Comparison of ENCODE assay signal across 10 cellular contexts in genomic region chr13:43804461-43805070, GRCh38. TPM values are rescaled to one million over a fixed set of nuclear protein-coding genes. Genes with fewer than 3 reads are reported as not detected.
A peak's percentile ranks its signal among the peaks of the same experiment; 100 is the strongest.
DNase-seq lines count a peak whose midpoint lies in the region; ATAC-seq and TF ChIP-seq lines count a peak whose summit lies in the region.
"Had no signal": no experiment of that assay in that cellular context is flagged by ENCODE, and none has a peak within 500 bp of the region (broad histone marks: within the 10 kb centered on the region; RNA-seq: fewer than 3 reads in every experiment).

No MANE protein-coding gene starts in this region.

- H3K27me3 ChIP-seq in CD4-positive, CD25-positive, alpha-beta regulatory T cell (ENCODE audit: control insufficient read depth, insufficient read depth, low read length), result peaks cover 4% of the 10 kb centered on the region
- H3K27me3 ChIP-seq: neutrophil had no signal

- POLR2A ChIA-PET in MCF 10A (lab: Yijun Ruan, JAX), result interaction anchor here (0.6 to 2.0 kb wide), 16 partner anchors 10 to 1763 kb away, joined by 3 to 14 read pairs (median 3); partner anchors contain the start of genes CCDC122 and LACC1

- no peak overlapping the region for H3K4me3 Mint-ChIP-seq in CD4-positive, CD25-positive, alpha-beta regulatory T cell
- peak overlapping the region; percentile 67 for H3K4me3 Mint-ChIP-seq in MCF 10A (ENCODE audit: unreplicated experiment)
- H3K4me3 Mint-ChIP-seq: IgD-negative memory B cell had no signal

- BruUV-seq in MCF 10A (replicated peaks; lab: Mats Ljungman, UMichigan), result no TSS peak

- intact Hi-C loops in MCF 10A (cut with micrococcal nuclease), result loop anchor here (1.0 to 5.0 kb wide), 7 partner anchors 70 to 1209 kb away; no protein-coding TSS in a partner anchor

- H3K4me3 ChIP-seq in CD4-positive, CD25-positive, alpha-beta regulatory T cell (ENCODE audit: low read depth, low read length), result no peak overlapping the region

- peaks cover 0 to 9% (median under 1%) of the 10 kb centered on the region in 4 donors for H3K4me1 Mint-ChIP-seq in CD4-positive, CD25-positive, alpha-beta regulatory T cell
- peaks cover 14% of the 10 kb centered on the region for H3K4me1 Mint-ChIP-seq in MCF 10A (ENCODE audit: insufficient read depth, unreplicated experiment)
- H3K4me1 Mint-ChIP-seq: IgD-negative memory B cell had no signal

- no peaks in the 10 kb centered on the region for H3K4me1 ChIP-seq in CD4-positive, CD25-positive, alpha-beta regulatory T cell (ENCODE audit: control insufficient read depth, insufficient read depth, low read length, poor library complexity, severe bottlenecking)

- H3K27ac Mint-ChIP-seq in CD4-positive, CD25-positive, alpha-beta regulatory T cell, result no peak overlapping the region
- H3K27ac Mint-ChIP-seq in MCF 10A (ENCODE audit: low read depth, unreplicated experiment), result peak overlapping the region; percentile 84
- H3K27ac Mint-ChIP-seq: IgD-negative memory B cell had no signal

- H3K36me3 Mint-ChIP-seq in CD4-positive, CD25-positive, alpha-beta regulatory T cell, result no peaks in the 10 kb centered on the region
- no peaks in the 10 kb centered on the region for H3K36me3 Mint-ChIP-seq in MCF 10A (ENCODE audit: insufficient read depth, unreplicated experiment)
- H3K36me3 Mint-ChIP-seq: IgD-negative memory B cell had no signal

- peak; percentile 57 for TF ChIP-seq CTCF in MCF 10A (IDR thresholded peaks at IDR 0.05; ENCODE audit: unreplicated experiment)

- no peak overlapping the region for H3K27ac ChIP-seq in CD4-positive, CD25-positive, alpha-beta regulatory T cell (ENCODE audit: insufficient read depth, low read length, poor library complexity, severe bottlenecking)
- peak overlapping the region; percentile 97 for H3K27ac ChIP-seq in temporal lobe (ENCODE audit: low read depth, low read length)
- H3K27ac ChIP-seq: neutrophil had no signal

- ATAC-seq in CD4-positive, CD25-positive, alpha-beta regulatory T cell (ENCODE audit: low read depth in 2 of 2), result no peak
- no peak for ATAC-seq in GM19395 (IDR thresholded peaks at IDR 0.05; ENCODE audit: unreplicated experiment)

- H3K36me3 ChIP-seq in CD4-positive, CD25-positive, alpha-beta regulatory T cell (ENCODE audit: control insufficient read depth, insufficient read depth, low read length), result no peaks in the 10 kb centered on the region
- H3K36me3 ChIP-seq: neutrophil had no signal

- peaks cover 24% of the 10 kb centered on the region for H3K27me3 Mint-ChIP-seq in CD4-positive, CD25-positive, alpha-beta regulatory T cell
- H3K27me3 Mint-ChIP-seq in MCF 10A (ENCODE audit: insufficient read depth, unreplicated experiment), result no peaks in the 10 kb centered on the region

- no peaks in the 10 kb centered on the region for H3K9me3 ChIP-seq in CD4-positive, CD25-positive, alpha-beta regulatory T cell (ENCODE audit: control insufficient read depth in 2 of 2, low read length in 2 of 2)
- H3K9me3 ChIP-seq: neutrophil had no signal

- CTCF ChIA-PET in MCF 10A (lab: Yijun Ruan, JAX), result interaction anchor here (0.6 to 4.1 kb wide), 31 partner anchors 12 to 1210 kb away, joined by 3 to 30 read pairs (median 4); no protein-coding TSS in a partner anchor

- peak in 2 of 3 donors; percentile 41 to 57 for DNase-seq in CD4-positive, CD25-positive, alpha-beta regulatory T cell
- DNase-seq in HCEC 1CT, result peak; percentile 74
- DNase-seq in NCI-H526 treated with DMSO at 0.1 percent for 48 hours (lab: John Stamatoyannopoulos, UW), result peak; percentile 64
- DNase-seq in MCF 10A (ENCODE audit: unreplicated experiment), result peak; percentile 76
- DNase-seq in kidney tubule cell (ENCODE audit: low spot score), result peak; percentile 68
- no peak for DNase-seq in mesenteric fat pad (ENCODE audit: low spot score)

- H3K9me3 Mint-ChIP-seq in CD4-positive, CD25-positive, alpha-beta regulatory T cell, result no peaks in the 10 kb centered on the region
- no peaks in the 10 kb centered on the region for H3K9me3 Mint-ChIP-seq in MCF 10A (ENCODE audit: unreplicated experiment)
- H3K9me3 Mint-ChIP-seq: IgD-negative memory B cell had no signal

RNA-seq across cellular contexts. Expression of gene ENOX1, which starts 17.8 kb away (rescaled TPM):
- total RNA-seq in CD4-positive, CD25-positive, alpha-beta regulatory T cell, result not detected
- under 1 TPM in 1 of 4 donors, not detected in 3; 0.10 TPM for polyA plus RNA-seq in CD4-positive, CD25-positive, alpha-beta regulatory T cell
- total RNA-seq in MCF 10A (2022) (1.5 and 1.8 TPM in 2 replicates), temporal lobe (29.7 TPM), mesenteric fat pad (8.2 TPM)
- polyA plus RNA-seq: IgD-negative memory B cell had no signal
